Comparison of ENCODE assay signal across 1 cellular context in the genomic region with DNA sequence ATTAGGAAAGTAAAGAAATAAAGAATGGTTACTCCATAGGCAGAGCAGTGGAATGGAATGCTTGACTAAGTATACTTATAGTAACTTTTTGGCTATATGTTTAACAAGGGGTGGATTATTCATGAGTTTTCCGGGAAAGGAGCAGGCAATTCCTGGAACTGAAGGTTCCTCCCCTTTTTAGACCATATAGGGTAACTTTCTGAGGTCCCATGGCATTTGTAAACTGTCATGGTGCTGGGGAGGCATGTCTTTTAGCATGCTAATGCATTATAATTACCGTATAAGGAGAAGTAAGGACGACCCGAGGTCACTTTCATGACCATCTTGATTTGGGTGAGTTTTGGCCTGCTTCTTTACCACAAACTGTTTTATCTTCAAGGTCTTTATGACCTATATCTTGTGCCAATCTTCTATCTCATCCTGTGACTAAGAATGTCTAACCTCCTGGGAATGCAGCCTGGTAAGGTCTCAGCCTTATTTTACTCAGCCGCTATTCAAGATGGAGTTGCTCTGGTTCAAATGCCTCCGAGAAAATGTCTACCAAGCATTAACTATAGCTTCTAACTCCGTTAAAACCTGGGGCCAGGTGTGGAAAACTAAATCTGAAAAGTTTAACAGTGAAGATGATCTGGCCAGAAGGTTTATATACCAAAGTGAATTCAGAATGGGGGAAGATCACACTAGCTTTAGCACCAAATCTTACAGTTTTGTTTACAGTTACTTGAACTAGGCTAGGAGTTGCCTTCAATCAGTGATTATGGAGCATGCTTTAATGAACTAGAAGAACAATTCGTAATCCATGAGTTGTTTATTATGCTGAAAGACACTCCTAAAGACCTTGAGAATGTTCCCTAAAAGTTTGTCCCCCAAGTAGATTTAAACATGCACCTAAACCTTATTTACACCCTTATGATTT.
TF ChIP-seq lines count a peak whose summit lies in the region.

No MANE protein-coding gene starts in this region.

TF ChIP-seq in K562, 482 proteins besides CTCF, POLR2A, EP300 and RAD21 (continues in another document):
- TF ChIP-seq TCF3 (CRISPR knock-in tag; IDR thresholded peaks at IDR 0.05) (no peak), NUFIP1 (IDR thresholded peaks at IDR 0.05; ENCODE audit: partially characterized antibody) (no peak), RERE (CRISPR knock-in tag; IDR thresholded peaks at IDR 0.05; ENCODE audit: borderline replicate concordance) (no peak), ELF1 (tag; IDR thresholded peaks at IDR 0.05) (0 out of 2 replicates have a peak, but pooled peaks have one; percentile 32), RFX1 (IDR thresholded peaks at IDR 0.05) (no peak), ZNF449 (CRISPR knock-in tag; IDR thresholded peaks at IDR 0.05) (peak; percentile 85), L3MBTL2 (IDR thresholded peaks at IDR 0.05) (0 out of 2 replicates have a peak, but pooled peaks have one; percentile 8), JUND (IDR thresholded peaks at IDR 0.05; ENCODE audit: borderline replicate concordance, low read depth, low read length) (no peak), JUND (tag; IDR thresholded peaks at IDR 0.05; ENCODE audit: borderline replicate concordance, low read depth, low read length) (peak; percentile 63; the same call in 1 of the 3 replicates), ZBTB9 (CRISPR knock-in tag; IDR thresholded peaks at IDR 0.05) (peak; percentile 82; the same call in 1 of the 2 replicates), KLF6 (CRISPR knock-in tag; IDR thresholded peaks at IDR 0.05; ENCODE audit: borderline replicate concordance) (peak; percentile 95), MYC (IDR thresholded peaks at IDR 0.05; ENCODE audit: low read depth, low read length) (no peak), MYC (CRISPR knock-in tag; IDR thresholded peaks at IDR 0.05; ENCODE audit: borderline replicate concordance, low read depth) (no peak; the same call in 1 of the 2 replicates), PTRF (tag; IDR thresholded peaks at IDR 0.05) (peak; percentile 94), ZBTB7A (IDR thresholded peaks at IDR 0.05; ENCODE audit: borderline replicate concordance, control insufficient read depth, low read depth, low read length) (no peak), GATAD2B (IDR thresholded peaks at IDR 0.05; ENCODE audit: borderline replicate concordance) (no peak), NCOR1 (IDR thresholded peaks at IDR 0.05) (0 out of 2 replicates have a peak, but pooled peaks have one; percentile 8), MAZ (CRISPR knock-in tag; conservative IDR thresholded peaks at IDR 0.05 in 1 of 2, IDR thresholded peaks at IDR 0.05 in 1 of 2) (peak in 1 of 2 experiments; percentile 53; a peak in 1 of 4 replicates), RFX7 (CRISPR knock-in tag; IDR thresholded peaks at IDR 0.05) (0 out of 2 replicates have a peak, but pooled peaks have one; percentile 19), NFE2L1 (tag; IDR thresholded peaks at IDR 0.05; ENCODE audit: borderline replicate concordance, low read depth) (peak; percentile 83; the same call in 1 of the 2 replicates), PKNOX1 (IDR thresholded peaks at IDR 0.05) (peak; percentile 37), NR2C2 (CRISPR knock-in tag; IDR thresholded peaks at IDR 0.05) (no peak), NR2C2 (tag; IDR thresholded peaks at IDR 0.05) (peak; percentile 91), ZNF551 (CRISPR knock-in tag; IDR thresholded peaks at IDR 0.05) (no peak), PBX2 (CRISPR knock-in tag; IDR thresholded peaks at IDR 0.05; ENCODE audit: low read depth) (no peak), PBX2 (tag; conservative IDR thresholded peaks at IDR 0.05; ENCODE audit: low read depth) (peak; percentile 89), E2F3 (CRISPR knock-in tag; IDR thresholded peaks at IDR 0.05) (peak; percentile 91), ZNF347 (CRISPR knock-in tag; IDR thresholded peaks at IDR 0.05; ENCODE audit: low read depth) (0 out of 2 replicates have a peak, but pooled peaks have one; percentile 26), TEAD4 (IDR thresholded peaks at IDR 0.05; ENCODE audit: low read length) (peak; percentile 20; the same call in 1 of the 2 replicates), TEAD4 (CRISPR knock-in tag; IDR thresholded peaks at IDR 0.05; ENCODE audit: borderline replicate concordance) (no peak), MAFG (tag; conservative IDR thresholded peaks at IDR 0.05) (peak; percentile 49)
- TF ChIP-seq, protein P1, sequence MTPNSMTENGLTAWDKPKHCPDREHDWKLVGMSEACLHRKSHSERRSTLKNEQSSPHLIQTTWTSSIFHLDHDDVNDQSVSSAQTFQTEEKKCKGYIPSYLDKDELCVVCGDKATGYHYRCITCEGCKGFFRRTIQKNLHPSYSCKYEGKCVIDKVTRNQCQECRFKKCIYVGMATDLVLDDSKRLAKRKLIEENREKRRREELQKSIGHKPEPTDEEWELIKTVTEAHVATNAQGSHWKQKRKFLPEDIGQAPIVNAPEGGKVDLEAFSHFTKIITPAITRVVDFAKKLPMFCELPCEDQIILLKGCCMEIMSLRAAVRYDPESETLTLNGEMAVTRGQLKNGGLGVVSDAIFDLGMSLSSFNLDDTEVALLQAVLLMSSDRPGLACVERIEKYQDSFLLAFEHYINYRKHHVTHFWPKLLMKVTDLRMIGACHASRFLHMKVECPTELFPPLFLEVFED (CRISPR knock-in tag; conservative IDR thresholded peaks at IDR 0.05), result peak; percentile 97
- TF ChIP-seq, protein P2, sequence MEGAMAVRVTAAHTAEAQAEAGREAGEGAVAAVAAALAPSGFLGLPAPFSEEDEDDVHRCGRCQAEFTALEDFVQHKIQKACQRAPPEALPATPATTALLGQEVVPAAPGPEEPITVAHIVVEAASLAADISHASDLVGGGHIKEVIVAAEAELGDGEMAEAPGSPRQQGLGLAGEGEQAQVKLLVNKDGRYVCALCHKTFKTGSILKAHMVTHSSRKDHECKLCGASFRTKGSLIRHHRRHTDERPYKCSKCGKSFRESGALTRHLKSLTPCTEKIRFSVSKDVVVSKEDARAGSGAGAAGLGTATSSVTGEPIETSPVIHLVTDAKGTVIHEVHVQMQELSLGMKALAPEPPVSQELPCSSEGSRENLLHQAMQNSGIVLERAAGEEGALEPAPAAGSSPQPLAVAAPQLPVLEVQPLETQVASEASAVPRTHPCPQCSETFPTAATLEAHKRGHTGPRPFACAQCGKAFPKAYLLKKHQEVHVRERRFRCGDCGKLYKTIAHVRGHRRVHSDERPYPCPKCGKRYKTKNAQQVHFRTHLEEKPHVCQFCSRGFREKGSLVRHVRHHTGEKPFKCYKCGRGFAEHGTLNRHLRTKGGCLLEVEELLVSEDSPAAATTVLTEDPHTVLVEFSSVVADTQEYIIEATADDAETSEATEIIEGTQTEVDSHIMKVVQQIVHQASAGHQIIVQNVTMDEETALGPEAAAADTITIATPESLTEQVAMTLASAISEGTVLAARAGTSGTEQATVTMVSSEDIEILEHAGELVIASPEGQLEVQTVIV (CRISPR knock-in tag; IDR thresholded peaks at IDR 0.05; ENCODE audit: borderline replicate concordance), result peak; percentile 84
- TF ChIP-seq, protein P3, sequence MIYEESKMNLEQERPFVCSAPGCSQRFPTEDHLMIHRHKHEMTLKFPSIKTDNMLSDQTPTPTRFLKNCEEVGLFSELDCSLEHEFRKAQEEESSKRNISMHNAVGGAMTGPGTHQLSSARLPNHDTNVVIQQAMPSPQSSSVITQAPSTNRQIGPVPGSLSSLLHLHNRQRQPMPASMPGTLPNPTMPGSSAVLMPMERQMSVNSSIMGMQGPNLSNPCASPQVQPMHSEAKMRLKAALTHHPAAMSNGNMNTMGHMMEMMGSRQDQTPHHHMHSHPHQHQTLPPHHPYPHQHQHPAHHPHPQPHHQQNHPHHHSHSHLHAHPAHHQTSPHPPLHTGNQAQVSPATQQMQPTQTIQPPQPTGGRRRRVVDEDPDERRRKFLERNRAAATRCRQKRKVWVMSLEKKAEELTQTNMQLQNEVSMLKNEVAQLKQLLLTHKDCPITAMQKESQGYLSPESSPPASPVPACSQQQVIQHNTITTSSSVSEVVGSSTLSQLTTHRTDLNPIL (CRISPR knock-in tag; IDR thresholded peaks at IDR 0.05), result peak; percentile 83; the same call in 1 of the 2 replicates
- TF ChIP-seq, protein P4, sequence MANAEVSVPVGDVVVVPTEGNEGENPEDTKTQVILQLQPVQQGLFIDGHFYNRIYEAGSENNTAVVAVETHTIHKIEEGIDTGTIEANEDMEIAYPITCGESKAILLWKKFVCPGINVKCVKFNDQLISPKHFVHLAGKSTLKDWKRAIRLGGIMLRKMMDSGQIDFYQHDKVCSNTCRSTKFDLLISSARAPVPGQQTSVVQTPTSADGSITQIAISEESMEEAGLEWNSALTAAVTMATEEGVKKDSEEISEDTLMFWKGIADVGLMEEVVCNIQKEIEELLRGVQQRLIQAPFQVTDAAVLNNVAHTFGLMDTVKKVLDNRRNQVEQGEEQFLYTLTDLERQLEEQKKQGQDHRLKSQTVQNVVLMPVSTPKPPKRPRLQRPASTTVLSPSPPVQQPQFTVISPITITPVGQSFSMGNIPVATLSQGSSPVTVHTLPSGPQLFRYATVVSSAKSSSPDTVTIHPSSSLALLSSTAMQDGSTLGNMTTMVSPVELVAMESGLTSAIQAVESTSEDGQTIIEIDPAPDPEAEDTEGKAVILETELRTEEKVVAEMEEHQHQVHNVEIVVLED (CRISPR knock-in tag; IDR thresholded peaks at IDR 0.05), result peak; percentile 60
